30 cellular contexts compared by ENCODE assay signal in genomic region chr2:42640261-42640660, GRCh38.
"Had no signal": no experiment of that assay in that cellular context is flagged by ENCODE, and none has a peak within 500 bp of the region (broad histone marks: within the 10 kb centered on the region; RNA-seq: fewer than 3 reads in every experiment).

No MANE protein-coding gene starts in this region.

- DNase-seq: activated CD4-positive, alpha-beta memory T cell treated with anti-CD3 and anti-CD28 coated beads, Interleukin-2, amount 10 ng/mL, durations not matched to agents 7 days and 5 days; activated CD4-positive, alpha-beta T cell treated with anti-CD3 and anti-CD28 coated beads for 1 hour; activated CD4-positive, alpha-beta T cell treated with anti-CD3 and anti-CD28 coated beads, Interleukin-2, amount 10 ng/mL, durations not matched to agents 7 days and 5 days; activated CD8-positive, alpha-beta memory T cell treated with anti-CD3 and anti-CD28 coated beads, Interleukin-2, amount 50 U/mL, for 48 hours; activated naive CD4-positive, alpha-beta T cell treated with Interleukin-2 at 50 U/mL for 16 hours; activated naive CD8-positive, alpha-beta T cell treated with anti-CD3 and anti-CD28 coated beads, Interleukin-2, amount 10 ng/mL, durations not matched to agents 7 days and 5 days; activated T-cell treated with anti-CD3 and anti-CD28 coated beads, Interleukin-2, amount 50 U/mL, for 4 hours; amygdala; central memory CD4-positive, alpha-beta T cell; esophagus squamous epithelium; gastrocnemius medialis; glutamatergic neuron; left lung; lower lobe of right lung; mesenchymal stem cell; nephron progenitor cell; ovary; retina; stimulated activated CD4-positive, alpha-beta T cell treated with anti-CD3 and anti-CD28 coated beads, Interleukin-4, amount 100 ng/mL, for 4 hours; stimulated activated CD8-positive, alpha-beta memory T cell treated with anti-CD3 and anti-CD28 coated beads, Interleukin-4, amount 100 ng/mL, for 48 hours; T-helper 2 cell had no signal

- H3K9me3 ChIP-seq: breast epithelium, esophagus squamous epithelium, gastrocnemius medialis, left lung, lower lobe of right lung, neutrophil, ovary, prostate gland, tibial nerve had no signal

- H3K27me3 Mint-ChIP-seq: activated CD4-positive, alpha-beta memory T cell treated with anti-CD3 and anti-CD28 coated beads, Interleukin-2, amount 10 ng/mL, durations not matched to agents 7 days and 5 days; activated CD4-positive, alpha-beta T cell treated with anti-CD3 and anti-CD28 coated beads, Interleukin-2, amount 10 ng/mL, durations not matched to agents 7 days and 5 days; activated naive CD8-positive, alpha-beta T cell treated with anti-CD3 and anti-CD28 coated beads, Interleukin-2, amount 10 ng/mL, durations not matched to agents 7 days and 5 days; dendritic cell treated with granulocyte-macrophage colony-stimulating factor and Interleukin-4, amounts not matched to agents 40 ng/mL and 50 ng/mL, for 4 days; stimulated activated memory B cell treated with anti-CD40 and anti-IgM and Interleukin-4, amounts not matched to agents 10 μg/mL and 1 μg/mL and 100 μg/mL, for 72 hours had no signal

- H3K27ac ChIP-seq: breast epithelium, epithelial cell of prostate, esophagus squamous epithelium, left lung, lower lobe of right lung, neutrophil, ovary, prostate gland, skin epidermis, tibial nerve had no signal

- H3K4me3 ChIP-seq: breast epithelium, esophagus squamous epithelium, left lung, lower lobe of right lung, ovary, prostate gland, skin epidermis, tibial nerve had no signal

- H3K4me3 Mint-ChIP-seq: activated CD4-positive, alpha-beta memory T cell treated with anti-CD3 and anti-CD28 coated beads, Interleukin-2, amount 10 ng/mL, durations not matched to agents 7 days and 5 days; activated CD4-positive, alpha-beta T cell treated with anti-CD3 and anti-CD28 coated beads, Interleukin-2, amount 10 ng/mL, durations not matched to agents 7 days and 5 days; activated T-cell treated with anti-CD3 and anti-CD28 coated beads, Interleukin-2, amount 50 U/mL, for 4 hours; dendritic cell treated with granulocyte-macrophage colony-stimulating factor and Interleukin-4, amounts not matched to agents 40 ng/mL and 50 ng/mL, for 4 days; nephron progenitor cell; stimulated activated memory B cell treated with anti-CD40 and anti-IgM and Interleukin-4, amounts not matched to agents 10 μg/mL and 1 μg/mL and 100 μg/mL, for 72 hours had no signal

- H3K27me3 ChIP-seq: breast epithelium, esophagus squamous epithelium, gastrocnemius medialis, left lung, neutrophil, ovary, tibial nerve had no signal

- H3K9me3 Mint-ChIP-seq: activated CD4-positive, alpha-beta memory T cell treated with anti-CD3 and anti-CD28 coated beads, Interleukin-2, amount 10 ng/mL, durations not matched to agents 7 days and 5 days; activated CD4-positive, alpha-beta T cell treated with anti-CD3 and anti-CD28 coated beads, Interleukin-2, amount 10 ng/mL, durations not matched to agents 7 days and 5 days; activated naive CD8-positive, alpha-beta T cell treated with anti-CD3 and anti-CD28 coated beads, Interleukin-2, amount 10 ng/mL, durations not matched to agents 7 days and 5 days; activated T-cell treated with anti-CD3 and anti-CD28 coated beads, Interleukin-2, amount 50 U/mL, for 4 hours; dendritic cell treated with granulocyte-macrophage colony-stimulating factor and Interleukin-4, amounts not matched to agents 40 ng/mL and 50 ng/mL, for 4 days; stimulated activated memory B cell treated with anti-CD40 and anti-IgM and Interleukin-4, amounts not matched to agents 10 μg/mL and 1 μg/mL and 100 μg/mL, for 72 hours had no signal

- FAIRE-seq: islet of Langerhans had no signal

- H3K4me1 Mint-ChIP-seq: stimulated activated memory B cell treated with anti-CD40 and anti-IgM and Interleukin-4, amounts not matched to agents 10 μg/mL and 1 μg/mL and 100 μg/mL, for 72 hours had no signal

- H3K4me1 ChIP-seq: breast epithelium, left lung, lower lobe of right lung, prostate gland had no signal

- H3K27ac Mint-ChIP-seq: activated CD4-positive, alpha-beta memory T cell treated with anti-CD3 and anti-CD28 coated beads, Interleukin-2, amount 10 ng/mL, durations not matched to agents 7 days and 5 days; activated CD4-positive, alpha-beta T cell treated with anti-CD3 and anti-CD28 coated beads, Interleukin-2, amount 10 ng/mL, durations not matched to agents 7 days and 5 days; activated naive CD8-positive, alpha-beta T cell treated with anti-CD3 and anti-CD28 coated beads, Interleukin-2, amount 10 ng/mL, durations not matched to agents 7 days and 5 days; dendritic cell treated with granulocyte-macrophage colony-stimulating factor and Interleukin-4, amounts not matched to agents 40 ng/mL and 50 ng/mL, for 4 days; nephron progenitor cell; stimulated activated memory B cell treated with anti-CD40 and anti-IgM and Interleukin-4, amounts not matched to agents 10 μg/mL and 1 μg/mL and 100 μg/mL, for 72 hours had no signal

- H3K36me3 ChIP-seq: breast epithelium, neutrophil, ovary, prostate gland had no signal
